In the genomic region with DNA sequence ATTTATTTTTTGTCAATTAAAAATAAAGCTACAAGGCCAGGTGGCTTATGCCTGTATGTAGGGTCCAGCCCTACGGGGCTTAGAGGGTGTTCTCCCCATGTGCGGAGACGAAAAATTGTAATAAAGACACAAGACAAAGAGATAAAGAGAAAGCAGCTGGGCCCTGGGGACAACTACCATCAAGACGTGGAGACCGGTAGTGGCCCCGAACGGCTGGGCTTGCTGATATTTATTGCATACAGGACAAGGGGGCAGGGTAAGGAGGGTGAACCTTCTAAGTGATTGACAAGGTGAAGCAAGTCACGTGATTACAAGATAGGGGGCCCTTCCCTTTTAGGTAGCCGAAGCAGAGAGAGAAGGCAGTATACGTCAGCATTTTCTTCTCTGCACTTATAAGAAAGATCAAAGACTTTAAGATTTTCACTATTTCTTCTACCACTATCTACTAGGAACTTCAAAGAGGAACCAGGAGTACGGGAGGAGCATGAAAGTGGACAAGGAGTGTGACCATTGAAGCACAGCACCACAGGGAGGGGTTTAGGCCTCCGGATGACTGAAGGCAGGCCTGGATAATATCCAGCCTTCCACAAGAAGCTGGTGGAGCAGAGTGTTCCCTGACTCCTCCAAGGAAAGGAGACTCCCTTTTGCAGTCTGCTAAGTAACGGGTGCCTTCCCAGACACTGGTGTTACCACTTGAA, we compare ENCODE assay signal across 1 cellular context.
A peak's percentile ranks its signal among the peaks of the same experiment; 100 is the strongest.
TF ChIP-seq lines count a peak whose summit lies in the region.

No MANE protein-coding gene starts in this region.

TF ChIP-seq in K562, 482 proteins besides CTCF, POLR2A, EP300 and RAD21 (continued from another document and continues in another):
- TF ChIP-seq, protein P1, sequence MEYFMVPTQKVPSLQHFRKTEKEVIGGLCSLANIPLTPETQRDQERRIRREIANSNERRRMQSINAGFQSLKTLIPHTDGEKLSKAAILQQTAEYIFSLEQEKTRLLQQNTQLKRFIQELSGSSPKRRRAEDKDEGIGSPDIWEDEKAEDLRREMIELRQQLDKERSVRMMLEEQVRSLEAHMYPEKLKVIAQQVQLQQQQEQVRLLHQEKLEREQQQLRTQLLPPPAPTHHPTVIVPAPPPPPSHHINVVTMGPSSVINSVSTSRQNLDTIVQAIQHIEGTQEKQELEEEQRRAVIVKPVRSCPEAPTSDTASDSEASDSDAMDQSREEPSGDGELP (CRISPR knock-in tag; IDR thresholded peaks at IDR 0.05; ENCODE audit: borderline replicate concordance), result peak; percentile 91
- peak; percentile 80 for TF ChIP-seq POLR2B (IDR thresholded peaks at IDR 0.05; ENCODE audit: low read depth, partially characterized antibody)
- TF ChIP-seq, protein P2, sequence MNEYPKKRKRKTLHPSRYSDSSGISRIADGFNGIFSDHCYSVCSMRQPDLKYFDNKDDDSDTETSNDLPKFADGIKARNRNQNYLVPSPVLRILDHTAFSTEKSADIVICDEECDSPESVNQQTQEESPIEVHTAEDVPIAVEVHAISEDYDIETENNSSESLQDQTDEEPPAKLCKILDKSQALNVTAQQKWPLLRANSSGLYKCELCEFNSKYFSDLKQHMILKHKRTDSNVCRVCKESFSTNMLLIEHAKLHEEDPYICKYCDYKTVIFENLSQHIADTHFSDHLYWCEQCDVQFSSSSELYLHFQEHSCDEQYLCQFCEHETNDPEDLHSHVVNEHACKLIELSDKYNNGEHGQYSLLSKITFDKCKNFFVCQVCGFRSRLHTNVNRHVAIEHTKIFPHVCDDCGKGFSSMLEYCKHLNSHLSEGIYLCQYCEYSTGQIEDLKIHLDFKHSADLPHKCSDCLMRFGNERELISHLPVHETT (CRISPR knock-in tag; conservative IDR thresholded peaks at IDR 0.05 in 1 of 2, IDR thresholded peaks at IDR 0.05 in 1 of 2), result 0 out of 4 replicates have a peak, but pooled peaks of 1 of the 2 experiments have one; percentile 64
- peak; percentile 86 for TF ChIP-seq ARID1B (IDR thresholded peaks at IDR 0.05)
- TF ChIP-seq, protein P3, sequence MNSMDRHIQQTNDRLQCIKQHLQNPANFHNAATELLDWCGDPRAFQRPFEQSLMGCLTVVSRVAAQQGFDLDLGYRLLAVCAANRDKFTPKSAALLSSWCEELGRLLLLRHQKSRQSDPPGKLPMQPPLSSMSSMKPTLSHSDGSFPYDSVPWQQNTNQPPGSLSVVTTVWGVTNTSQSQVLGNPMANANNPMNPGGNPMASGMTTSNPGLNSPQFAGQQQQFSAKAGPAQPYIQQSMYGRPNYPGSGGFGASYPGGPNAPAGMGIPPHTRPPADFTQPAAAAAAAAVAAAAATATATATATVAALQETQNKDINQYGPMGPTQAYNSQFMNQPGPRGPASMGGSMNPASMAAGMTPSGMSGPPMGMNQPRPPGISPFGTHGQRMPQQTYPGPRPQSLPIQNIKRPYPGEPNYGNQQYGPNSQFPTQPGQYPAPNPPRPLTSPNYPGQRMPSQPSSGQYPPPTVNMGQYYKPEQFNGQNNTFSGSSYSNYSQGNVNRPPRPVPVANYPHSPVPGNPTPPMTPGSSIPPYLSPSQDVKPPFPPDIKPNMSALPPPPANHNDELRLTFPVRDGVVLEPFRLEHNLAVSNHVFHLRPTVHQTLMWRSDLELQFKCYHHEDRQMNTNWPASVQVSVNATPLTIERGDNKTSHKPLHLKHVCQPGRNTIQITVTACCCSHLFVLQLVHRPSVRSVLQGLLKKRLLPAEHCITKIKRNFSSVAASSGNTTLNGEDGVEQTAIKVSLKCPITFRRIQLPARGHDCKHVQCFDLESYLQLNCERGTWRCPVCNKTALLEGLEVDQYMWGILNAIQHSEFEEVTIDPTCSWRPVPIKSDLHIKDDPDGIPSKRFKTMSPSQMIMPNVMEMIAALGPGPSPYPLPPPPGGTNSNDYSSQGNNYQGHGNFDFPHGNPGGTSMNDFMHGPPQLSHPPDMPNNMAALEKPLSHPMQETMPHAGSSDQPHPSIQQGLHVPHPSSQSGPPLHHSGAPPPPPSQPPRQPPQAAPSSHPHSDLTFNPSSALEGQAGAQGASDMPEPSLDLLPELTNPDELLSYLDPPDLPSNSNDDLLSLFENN (IDR thresholded peaks at IDR 0.05; ENCODE audit: low read depth in 2 of 2, low read length in 2 of 2), result peak in 1 of 2 experiments; percentile 73; a peak in 1 of 4 replicates
- TF ChIP-seq GATAD2B (IDR thresholded peaks at IDR 0.05; ENCODE audit: borderline replicate concordance), result 0 out of 2 replicates have a peak, but pooled peaks have one; percentile 35
- TF ChIP-seq, protein P4, sequence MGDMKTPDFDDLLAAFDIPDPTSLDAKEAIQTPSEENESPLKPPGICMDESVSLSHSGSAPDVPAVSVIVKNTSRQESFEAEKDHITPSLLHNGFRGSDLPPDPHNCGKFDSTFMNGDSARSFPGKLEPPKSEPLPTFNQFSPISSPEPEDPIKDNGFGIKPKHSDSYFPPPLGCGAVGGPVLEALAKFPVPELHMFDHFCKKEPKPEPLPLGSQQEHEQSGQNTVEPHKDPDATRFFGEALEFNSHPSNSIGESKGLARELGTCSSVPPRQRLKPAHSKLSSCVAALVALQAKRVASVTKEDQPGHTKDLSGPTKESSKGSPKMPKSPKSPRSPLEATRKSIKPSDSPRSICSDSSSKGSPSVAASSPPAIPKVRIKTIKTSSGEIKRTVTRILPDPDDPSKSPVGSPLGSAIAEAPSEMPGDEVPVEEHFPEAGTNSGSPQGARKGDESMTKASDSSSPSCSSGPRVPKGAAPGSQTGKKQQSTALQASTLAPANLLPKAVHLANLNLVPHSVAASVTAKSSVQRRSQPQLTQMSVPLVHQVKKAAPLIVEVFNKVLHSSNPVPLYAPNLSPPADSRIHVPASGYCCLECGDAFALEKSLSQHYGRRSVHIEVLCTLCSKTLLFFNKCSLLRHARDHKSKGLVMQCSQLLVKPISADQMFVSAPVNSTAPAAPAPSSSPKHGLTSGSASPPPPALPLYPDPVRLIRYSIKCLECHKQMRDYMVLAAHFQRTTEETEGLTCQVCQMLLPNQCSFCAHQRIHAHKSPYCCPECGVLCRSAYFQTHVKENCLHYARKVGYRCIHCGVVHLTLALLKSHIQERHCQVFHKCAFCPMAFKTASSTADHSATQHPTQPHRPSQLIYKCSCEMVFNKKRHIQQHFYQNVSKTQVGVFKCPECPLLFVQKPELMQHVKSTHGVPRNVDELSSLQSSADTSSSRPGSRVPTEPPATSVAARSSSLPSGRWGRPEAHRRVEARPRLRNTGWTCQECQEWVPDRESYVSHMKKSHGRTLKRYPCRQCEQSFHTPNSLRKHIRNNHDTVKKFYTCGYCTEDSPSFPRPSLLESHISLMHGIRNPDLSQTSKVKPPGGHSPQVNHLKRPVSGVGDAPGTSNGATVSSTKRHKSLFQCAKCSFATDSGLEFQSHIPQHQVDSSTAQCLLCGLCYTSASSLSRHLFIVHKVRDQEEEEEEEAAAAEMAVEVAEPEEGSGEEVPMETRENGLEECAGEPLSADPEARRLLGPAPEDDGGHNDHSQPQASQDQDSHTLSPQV (IDR thresholded peaks at IDR 0.05), result peak; percentile 92
- peak; percentile 26 for TF ChIP-seq RBBP5 (IDR thresholded peaks at IDR 0.05; ENCODE audit: borderline replicate concordance, insufficient read depth, low read length, poor library complexity, severe bottlenecking)
- TF ChIP-seq, protein P5, sequence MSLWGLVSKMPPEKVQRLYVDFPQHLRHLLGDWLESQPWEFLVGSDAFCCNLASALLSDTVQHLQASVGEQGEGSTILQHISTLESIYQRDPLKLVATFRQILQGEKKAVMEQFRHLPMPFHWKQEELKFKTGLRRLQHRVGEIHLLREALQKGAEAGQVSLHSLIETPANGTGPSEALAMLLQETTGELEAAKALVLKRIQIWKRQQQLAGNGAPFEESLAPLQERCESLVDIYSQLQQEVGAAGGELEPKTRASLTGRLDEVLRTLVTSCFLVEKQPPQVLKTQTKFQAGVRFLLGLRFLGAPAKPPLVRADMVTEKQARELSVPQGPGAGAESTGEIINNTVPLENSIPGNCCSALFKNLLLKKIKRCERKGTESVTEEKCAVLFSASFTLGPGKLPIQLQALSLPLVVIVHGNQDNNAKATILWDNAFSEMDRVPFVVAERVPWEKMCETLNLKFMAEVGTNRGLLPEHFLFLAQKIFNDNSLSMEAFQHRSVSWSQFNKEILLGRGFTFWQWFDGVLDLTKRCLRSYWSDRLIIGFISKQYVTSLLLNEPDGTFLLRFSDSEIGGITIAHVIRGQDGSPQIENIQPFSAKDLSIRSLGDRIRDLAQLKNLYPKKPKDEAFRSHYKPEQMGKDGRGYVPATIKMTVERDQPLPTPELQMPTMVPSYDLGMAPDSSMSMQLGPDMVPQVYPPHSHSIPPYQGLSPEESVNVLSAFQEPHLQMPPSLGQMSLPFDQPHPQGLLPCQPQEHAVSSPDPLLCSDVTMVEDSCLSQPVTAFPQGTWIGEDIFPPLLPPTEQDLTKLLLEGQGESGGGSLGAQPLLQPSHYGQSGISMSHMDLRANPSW (CRISPR knock-in tag; IDR thresholded peaks at IDR 0.05), result 0 out of 2 replicates have a peak, but pooled peaks have one; percentile 61
- peak; percentile 93 for TF ChIP-seq MEIS2 (IDR thresholded peaks at IDR 0.05; ENCODE audit: partially characterized antibody)
- TF ChIP-seq ZZZ3 (IDR thresholded peaks at IDR 0.05), result 0 out of 2 replicates have a peak, but pooled peaks have one; percentile 20
- peak; percentile 74 for TF ChIP-seq MAFF (IDR thresholded peaks at IDR 0.05; ENCODE audit: low read length)
- peak; percentile 59 for TF ChIP-seq TAF1 (IDR thresholded peaks at IDR 0.05; ENCODE audit: control insufficient read depth, extremely low read depth, insufficient read depth, low read length, severe bottlenecking)
- TF ChIP-seq TAL1 (IDR thresholded peaks at IDR 0.05), result peak; percentile 71; the same call in 1 of the 2 replicates
- TF ChIP-seq, protein P6, sequence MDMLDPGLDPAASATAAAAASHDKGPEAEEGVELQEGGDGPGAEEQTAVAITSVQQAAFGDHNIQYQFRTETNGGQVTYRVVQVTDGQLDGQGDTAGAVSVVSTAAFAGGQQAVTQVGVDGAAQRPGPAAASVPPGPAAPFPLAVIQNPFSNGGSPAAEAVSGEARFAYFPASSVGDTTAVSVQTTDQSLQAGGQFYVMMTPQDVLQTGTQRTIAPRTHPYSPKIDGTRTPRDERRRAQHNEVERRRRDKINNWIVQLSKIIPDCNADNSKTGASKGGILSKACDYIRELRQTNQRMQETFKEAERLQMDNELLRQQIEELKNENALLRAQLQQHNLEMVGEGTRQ (CRISPR knock-in tag; IDR thresholded peaks at IDR 0.05), result peak; percentile 86
- peak; percentile 16; the same call in 1 of the 2 replicates for TF ChIP-seq MTA1 (IDR thresholded peaks at IDR 0.05; ENCODE audit: borderline replicate concordance)
- TF ChIP-seq ZBTB17 (CRISPR knock-in tag; IDR thresholded peaks at IDR 0.05), result peak; percentile 41; the same call in 1 of the 2 replicates
- TF ChIP-seq ELF1 (tag; IDR thresholded peaks at IDR 0.05), result peak; percentile 53
- 0 out of 2 replicates have a peak, but pooled peaks have one; percentile 39 for TF ChIP-seq ESRRA (IDR thresholded peaks at IDR 0.05; ENCODE audit: borderline replicate concordance, low read depth)
- TF ChIP-seq CXXC5 (CRISPR knock-in tag; IDR thresholded peaks at IDR 0.05), result peak; percentile 78
- TF ChIP-seq, protein P7, sequence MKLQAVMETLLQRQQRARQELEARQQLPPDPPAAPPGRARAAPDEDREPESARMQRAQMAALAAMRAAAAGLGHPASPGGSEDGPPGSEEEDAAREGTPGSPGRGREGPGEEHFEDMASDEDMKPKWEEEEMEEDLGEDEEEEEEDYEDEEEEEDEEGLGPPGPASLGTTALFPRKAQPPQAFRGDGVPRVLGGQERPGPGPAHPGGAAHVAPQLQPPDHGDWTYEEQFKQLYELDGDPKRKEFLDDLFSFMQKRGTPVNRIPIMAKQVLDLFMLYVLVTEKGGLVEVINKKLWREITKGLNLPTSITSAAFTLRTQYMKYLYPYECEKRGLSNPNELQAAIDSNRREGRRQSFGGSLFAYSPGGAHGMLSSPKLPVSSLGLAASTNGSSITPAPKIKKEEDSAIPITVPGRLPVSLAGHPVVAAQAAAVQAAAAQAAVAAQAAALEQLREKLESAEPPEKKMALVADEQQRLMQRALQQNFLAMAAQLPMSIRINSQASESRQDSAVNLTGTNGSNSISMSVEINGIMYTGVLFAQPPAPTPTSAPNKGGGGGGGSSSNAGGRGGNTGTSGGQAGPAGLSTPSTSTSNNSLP (IDR thresholded peaks at IDR 0.05; ENCODE audit: borderline replicate concordance, low read depth, low read length), result peak; percentile 63; the same call in 1 of the 2 replicates
